16 cellular contexts compared by ENCODE assay signal in the genomic region with DNA sequence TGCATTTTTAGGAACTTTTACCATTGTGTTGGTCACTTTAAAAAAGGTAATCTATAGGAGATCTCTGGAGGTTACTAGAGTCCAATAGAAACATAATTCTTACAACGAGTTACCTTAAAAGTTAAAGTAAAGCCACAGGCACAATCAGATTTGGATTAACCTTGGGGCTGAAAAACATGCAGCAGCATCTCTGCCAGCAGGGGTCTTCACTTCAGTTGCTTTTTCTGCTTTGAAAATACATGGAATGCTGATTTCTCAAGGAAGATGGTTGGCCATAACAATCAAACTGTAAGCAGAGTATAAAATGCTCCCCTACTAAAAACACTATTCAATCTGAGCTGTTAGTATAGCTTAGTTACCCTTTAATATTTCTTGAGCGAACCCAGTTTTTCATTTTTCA.
"Had no signal": no experiment of that assay in that cellular context is flagged by ENCODE, and none has a peak within 500 bp of the region (broad histone marks: within the 10 kb centered on the region; RNA-seq: fewer than 3 reads in every experiment).

No MANE protein-coding gene starts in this region.

- H3K36me3 Mint-ChIP-seq: activated CD4-positive, alpha-beta memory T cell treated with anti-CD3 and anti-CD28 coated beads for 36 hours; activated CD8-positive, alpha-beta memory T cell treated with anti-CD3 and anti-CD28 coated beads, Interleukin-2, amount 10 ng/mL, durations not matched to agents 7 days and 5 days; activated naive CD4-positive, alpha-beta T cell treated with anti-CD3 and anti-CD28 coated beads, Interleukin-2, amount 10 ng/mL, durations not matched to agents 7 days and 5 days had no signal

- H3K4me3 ChIP-seq: ascending aorta, esophagus squamous epithelium, lung, psoas muscle, right lobe of liver, upper lobe of right lung had no signal

- ATAC-seq: activated CD8-positive, alpha-beta memory T cell treated with anti-CD3 and anti-CD28 coated beads, Interleukin-2, amount 10 ng/mL, durations not matched to agents 7 days and 5 days; psoas muscle; right lobe of liver; stimulated activated naive CD8-positive, alpha-beta T cell treated with anti-CD3 and anti-CD28 coated beads, Interleukin-15, amount 100 ng/mL, for 72 hours; upper lobe of right lung had no signal

- H3K9me3 Mint-ChIP-seq: activated naive CD4-positive, alpha-beta T cell treated with anti-CD3 and anti-CD28 coated beads, Interleukin-2, amount 10 ng/mL, durations not matched to agents 7 days and 5 days; neural crest cell had no signal

- H3K27me3 Mint-ChIP-seq: activated CD4-positive, alpha-beta memory T cell treated with anti-CD3 and anti-CD28 coated beads for 36 hours; activated CD8-positive, alpha-beta memory T cell treated with anti-CD3 and anti-CD28 coated beads, Interleukin-2, amount 10 ng/mL, durations not matched to agents 7 days and 5 days; activated naive CD4-positive, alpha-beta T cell treated with anti-CD3 and anti-CD28 coated beads, Interleukin-2, amount 10 ng/mL, durations not matched to agents 7 days and 5 days; activated T-cell treated with anti-CD3 and anti-CD28 coated beads, Interleukin-2, amount 50 U/mL, for 24 hours; stimulated activated naive CD8-positive, alpha-beta T cell treated with anti-CD3 and anti-CD28 coated beads, Interleukin-15, amount 100 ng/mL, for 72 hours had no signal

- DNase-seq: activated CD4-positive, alpha-beta memory T cell treated with anti-CD3 and anti-CD28 coated beads for 36 hours; activated CD8-positive, alpha-beta memory T cell treated with anti-CD3 and anti-CD28 coated beads, Interleukin-2, amount 10 ng/mL, durations not matched to agents 7 days and 5 days; activated naive CD4-positive, alpha-beta T cell treated with anti-CD3 and anti-CD28 coated beads, Interleukin-2, amount 10 ng/mL, durations not matched to agents 7 days and 5 days; activated T-cell treated with anti-CD3 and anti-CD28 coated beads, Interleukin-2, amount 50 U/mL, for 24 hours; esophagus squamous epithelium; foreskin fibroblast; glutamatergic neuron; hypothalamus; psoas muscle; right lobe of liver; stimulated activated naive CD8-positive, alpha-beta T cell treated with anti-CD3 and anti-CD28 coated beads, Interleukin-15, amount 100 ng/mL, for 72 hours; upper lobe of right lung had no signal

- H3K9me3 ChIP-seq: ascending aorta, esophagus squamous epithelium, psoas muscle, right lobe of liver, upper lobe of right lung had no signal

- H3K4me3 Mint-ChIP-seq: activated CD4-positive, alpha-beta memory T cell treated with anti-CD3 and anti-CD28 coated beads for 36 hours; activated CD8-positive, alpha-beta memory T cell treated with anti-CD3 and anti-CD28 coated beads, Interleukin-2, amount 10 ng/mL, durations not matched to agents 7 days and 5 days; activated naive CD4-positive, alpha-beta T cell treated with anti-CD3 and anti-CD28 coated beads, Interleukin-2, amount 10 ng/mL, durations not matched to agents 7 days and 5 days; activated T-cell treated with anti-CD3 and anti-CD28 coated beads, Interleukin-2, amount 50 U/mL, for 24 hours; neural crest cell; stimulated activated naive CD8-positive, alpha-beta T cell treated with anti-CD3 and anti-CD28 coated beads, Interleukin-15, amount 100 ng/mL, for 72 hours had no signal

- H3K4me1 Mint-ChIP-seq: activated CD8-positive, alpha-beta memory T cell treated with anti-CD3 and anti-CD28 coated beads, Interleukin-2, amount 10 ng/mL, durations not matched to agents 7 days and 5 days; activated naive CD4-positive, alpha-beta T cell treated with anti-CD3 and anti-CD28 coated beads, Interleukin-2, amount 10 ng/mL, durations not matched to agents 7 days and 5 days; neural crest cell; stimulated activated naive CD8-positive, alpha-beta T cell treated with anti-CD3 and anti-CD28 coated beads, Interleukin-15, amount 100 ng/mL, for 72 hours had no signal

- H3K27ac Mint-ChIP-seq: activated CD4-positive, alpha-beta memory T cell treated with anti-CD3 and anti-CD28 coated beads for 36 hours; activated CD8-positive, alpha-beta memory T cell treated with anti-CD3 and anti-CD28 coated beads, Interleukin-2, amount 10 ng/mL, durations not matched to agents 7 days and 5 days; activated naive CD4-positive, alpha-beta T cell treated with anti-CD3 and anti-CD28 coated beads, Interleukin-2, amount 10 ng/mL, durations not matched to agents 7 days and 5 days; activated T-cell treated with anti-CD3 and anti-CD28 coated beads, Interleukin-2, amount 50 U/mL, for 24 hours; stimulated activated naive CD8-positive, alpha-beta T cell treated with anti-CD3 and anti-CD28 coated beads, Interleukin-15, amount 100 ng/mL, for 72 hours had no signal

- H3K27ac ChIP-seq: ascending aorta, esophagus squamous epithelium, psoas muscle, right lobe of liver, upper lobe of right lung, VCaP had no signal

- H3K27me3 ChIP-seq: ascending aorta, esophagus squamous epithelium, right lobe of liver, upper lobe of right lung had no signal

- H3K36me3 ChIP-seq: ascending aorta, esophagus squamous epithelium, right lobe of liver, upper lobe of right lung had no signal

- H3K4me1 ChIP-seq: ascending aorta, esophagus squamous epithelium, psoas muscle, right lobe of liver, upper lobe of right lung had no signal
